In genomic region chr14:102878174-102878969, GRCh38 we compare ENCODE assay signal across 1 cellular context.
TF ChIP-seq lines count a peak whose summit lies in the region.

No MANE protein-coding gene starts in this region.

TF ChIP-seq in GM12878, 131 proteins besides CTCF, POLR2A, EP300 and RAD21 (continued from another document):
- TF ChIP-seq FOXM1 (IDR thresholded peaks at IDR 0.05; ENCODE audit: low read depth, low read length) (no peak), MTA3 (IDR thresholded peaks at IDR 0.05; ENCODE audit: borderline replicate concordance, low read length) (no peak), NKRF (conservative IDR thresholded peaks at IDR 0.05) (no peak), TAF1 (IDR thresholded peaks at IDR 0.05; ENCODE audit: borderline replicate concordance, low read depth, low read length) (no peak), FOXK2 (IDR thresholded peaks at IDR 0.05) (no peak), LARP7 (IDR thresholded peaks at IDR 0.05) (no peak), SMAD1 (IDR thresholded peaks at IDR 0.05; ENCODE audit: low read depth, partially characterized antibody) (no peak)
